ENCODE assay signal across 34 cellular contexts in the genomic region with DNA sequence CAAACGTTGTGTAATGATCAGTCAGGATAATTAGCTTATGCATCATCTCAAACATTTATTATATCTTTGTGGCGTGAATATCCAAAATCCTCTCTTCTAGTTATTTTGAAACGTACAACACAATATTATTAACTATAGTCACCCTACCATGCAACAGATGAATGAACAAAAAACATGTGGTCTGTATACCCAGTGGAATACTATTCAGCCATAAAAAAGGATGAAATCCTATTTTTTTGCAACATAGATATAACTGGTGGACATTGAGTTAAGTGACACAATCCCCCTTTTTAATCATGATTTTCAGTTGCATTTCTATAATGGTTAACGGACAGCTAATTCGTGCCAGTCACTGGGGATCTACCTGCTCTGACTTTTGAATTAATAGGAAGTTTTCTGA.
"Had no signal": no experiment of that assay in that cellular context is flagged by ENCODE, and none has a peak within 500 bp of the region (broad histone marks: within the 10 kb centered on the region; RNA-seq: fewer than 3 reads in every experiment).

No MANE protein-coding gene starts in this region.

- DNase-seq: activated B cell treated with CpG ODN at 0.5 μM for 24 hours; activated CD4-positive, alpha-beta memory T cell treated with anti-CD3 and anti-CD28 coated beads for 36 hours; activated CD4-positive, alpha-beta T cell treated with anti-CD3 and anti-CD28 coated beads for 4 hours; activated CD4-positive, alpha-beta T cell treated with anti-CD3 and anti-CD28 coated beads, Interleukin-2, amount 10 ng/mL, durations not matched to agents 24 days and 14 days; activated CD4-positive, alpha-beta T cell treated with anti-CD3 and anti-CD28 coated beads, Interleukin-2, amount 50 U/mL, for 1 hour; activated CD4-positive, alpha-beta T cell treated with anti-CD3 and anti-CD28 coated beads, Interleukin-2, amount 50 U/mL, for 4 hours; activated CD4-positive, CD25-positive, alpha-beta regulatory T cell treated with anti-CD3 and anti-CD28 coated beads, Interleukin-2, amount 50 U/mL, for 72 hours; activated CD8-positive, alpha-beta memory T cell treated with anti-CD3 and anti-CD28 coated beads, Interleukin-2, amount 50 U/mL, for 4 hours; activated CD8-positive, alpha-beta T cell treated with anti-CD3 and anti-CD28 coated beads for 36 hours; activated effector memory CD4-positive, alpha-beta T cell treated with anti-CD3 and anti-CD28 coated beads, Interleukin-2, amount 50 U/mL, for 16 hours; activated gamma-delta T cell treated with Interleukin-2 at 50 U/mL for 16 hours; activated naive CD4-positive, alpha-beta T cell; activated naive CD4-positive, alpha-beta T cell treated with anti-CD3 and anti-CD28 coated beads for 36 hours; activated naive CD4-positive, alpha-beta T cell treated with anti-CD3 and anti-CD28 coated beads, Interleukin-2, amount 50 U/mL, for 16 hours; activated naive CD8-positive, alpha-beta T cell treated with anti-CD3 and anti-CD28 coated beads for 36 hours; activated T-cell treated with anti-CD3 and anti-CD28 coated beads for 4 hours; activated T-cell treated with anti-CD3 and anti-CD28 coated beads, Interleukin-2, amount 50 U/mL, for 1 hour; activated T-cell treated with anti-CD3 and anti-CD28 coated beads, Interleukin-2, amount 50 U/mL, for 4 hours; activated T-cell treated with anti-CD3 and anti-CD28 coated beads, Interleukin-2, amount 50 U/mL, for 72 hours; amniotic stem cell; aorta; body of pancreas; brain microvascular endothelial cell; central memory CD4-positive, alpha-beta T cell; T-helper 1 cell; T-helper 2 cell; T-helper 9 cell had no signal

- H3K27ac ChIP-seq: adrenal gland, brain microvascular endothelial cell, breast epithelium, VCaP had no signal

- FAIRE-seq: astrocyte, TTC549 had no signal

- ATAC-seq: activated CD8-positive, alpha-beta T cell treated with anti-CD3 and anti-CD28 coated beads for 36 hours; activated naive CD4-positive, alpha-beta T cell treated with anti-CD3 and anti-CD28 coated beads, Interleukin-2, amount 50 U/mL, for 72 hours; activated T-cell treated with anti-CD3 and anti-CD28 coated beads, Interleukin-2, amount 50 U/mL, for 4 hours; activated T-cell treated with anti-CD3 and anti-CD28 coated beads, Interleukin-2, amount 50 U/mL, for 72 hours; activated T-helper 17 cell treated with anti-CD3 and anti-CD28 coated beads, Interleukin-2, amount 50 U/mL, for 72 hours had no signal

- H3K9me3 ChIP-seq: adrenal gland, body of pancreas, breast epithelium had no signal

- H3K27me3 ChIP-seq: body of pancreas, brain microvascular endothelial cell had no signal

- H3K36me3 ChIP-seq: adrenal gland, brain microvascular endothelial cell, breast epithelium had no signal

- H3K4me1 ChIP-seq: adrenal gland, breast epithelium had no signal

- H3K4me3 ChIP-seq: adrenal gland, body of pancreas, breast epithelium had no signal
